17 cellular contexts compared by ENCODE assay signal in the genomic region with DNA sequence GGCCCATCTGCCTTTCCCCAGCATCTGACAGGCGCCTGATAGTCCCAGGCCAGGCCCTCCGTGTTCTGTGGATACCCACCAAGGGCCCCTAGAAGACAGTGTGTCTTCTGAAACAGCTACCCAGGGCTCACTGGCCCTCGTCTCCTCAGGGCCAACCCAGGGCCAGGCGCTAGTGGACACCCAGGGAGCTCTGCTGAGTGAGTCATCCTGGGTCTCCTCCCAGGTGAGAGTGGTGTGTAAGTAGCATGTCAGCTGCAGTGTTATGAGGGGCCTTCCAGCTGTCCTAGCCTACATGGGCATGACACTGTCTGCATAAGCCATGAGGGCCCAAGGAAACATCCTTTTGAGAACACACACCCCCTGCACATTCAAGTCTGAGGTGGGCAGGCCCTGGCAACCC. TPM values are rescaled to one million over a fixed set of nuclear protein-coding genes. Genes with fewer than 3 reads are reported as not detected.
"Had no signal": no experiment of that assay in that cellular context is flagged by ENCODE, and none has a peak within 500 bp of the region (broad histone marks: within the 10 kb centered on the region; RNA-seq: fewer than 3 reads in every experiment).

No MANE protein-coding gene starts in this region.

- H3K9me3 ChIP-seq: left lung, vagina had no signal

- FAIRE-seq: keratinocyte, small intestine had no signal

- H3K27me3 ChIP-seq: vagina had no signal

- H3K27ac ChIP-seq: epithelial cell of prostate, left lung, vagina had no signal

- ATAC-seq: activated CD8-positive, alpha-beta T cell treated with anti-CD3 and anti-CD28 coated beads, Interleukin-2, amount 10 ng/mL, durations not matched to agents 7 days and 5 days; left lung; right cardiac atrium; T-cell had no signal

- H3K36me3 ChIP-seq: left lung, vagina had no signal

- DNase-seq: activated B cell treated with CpG ODN at 0.5 μM for 24 hours; activated CD4-positive, alpha-beta T cell treated with anti-CD3 and anti-CD28 coated beads, Interleukin-2, amount 10 ng/mL, durations not matched to agents 24 days and 14 days; activated CD8-positive, alpha-beta T cell treated with anti-CD3 and anti-CD28 coated beads, Interleukin-2, amount 10 ng/mL, durations not matched to agents 7 days and 5 days; activated naive CD4-positive, alpha-beta T cell treated with anti-CD3 and anti-CD28 coated beads for 36 hours; activated T-cell treated with anti-CD3 and anti-CD28 coated beads, Interleukin-2, amount 50 U/mL, for 24 hours; foreskin melanocyte; left lung; small intestine; stimulated activated CD4-positive, alpha-beta T cell treated with anti-CD3 and anti-CD28 coated beads, Interleukin-15, amount 100 ng/mL, for 24 hours; stimulated activated CD4-positive, alpha-beta T cell treated with anti-CD3 and anti-CD28 coated beads, Interleukin-2, amount 100 ng/mL, for 48 hours; T-cell; trophoblast cell had no signal

- H3K4me3 ChIP-seq: left lung, vagina had no signal

RNA-seq across cellular contexts. Expression of gene CHD5, which starts 36.7 kb away (rescaled TPM):
- total RNA-seq: myocyte had no signal
